Comparison of ENCODE assay signal across 14 cellular contexts in genomic region chr10:44968887-44969400, GRCh38. TPM values are rescaled to one million over a fixed set of nuclear protein-coding genes. Genes with fewer than 3 reads are reported as not detected.
DNase-seq lines count a peak whose midpoint lies in the region; ATAC-seq and TF ChIP-seq lines count a peak whose summit lies in the region.
"Had no signal": no experiment of that assay in that cellular context is flagged by ENCODE, and none has a peak within 500 bp of the region (broad histone marks: within the 10 kb centered on the region; RNA-seq: fewer than 3 reads in every experiment).

No MANE protein-coding gene starts in this region.

- 69 to 72% methylated on average over 6 of the region's 6 CpGs for WGBS in thyroid gland, 2 donors

- H3K9me3 ChIP-seq in lower lobe of right lung (no peaks in the 10 kb centered on the region), thyroid gland (no peaks in the 10 kb centered on the region)
- H3K9me3 ChIP-seq: upper lobe of left lung had no signal

- POLR2A ChIA-PET in activated CD8-positive, alpha-beta T cell treated with anti-CD3 and anti-CD28 coated beads, Interleukin-2, amount 10 ng/mL, durations not matched to agents 7 days and 5 days (lab: Charles Lee) = interaction anchor here (0.7 to 1.5 kb wide), 3 partner anchors 32 to 56 kb away, joined by 3 to 7 read pairs (median 5); partner anchors contain the start of gene ZNF22

- peaks cover 78% of the 10 kb centered on the region for H3K4me1 ChIP-seq in lower lobe of right lung
- H3K4me1 ChIP-seq in thyroid gland = peaks cover 74 to 84% of the 10 kb centered on the region in 2 donors

- no peak for ATAC-seq in activated T-cell treated with anti-CD3 and anti-CD28 coated beads, Interleukin-2, amount 50 U/mL, for 72 hours (replicated peaks in 1 of 2)
- ATAC-seq in activated CD8-positive, alpha-beta T cell treated with anti-CD3 and anti-CD28 coated beads, Interleukin-2, amount 10 ng/mL, durations not matched to agents 7 days and 5 days = peak; percentile 18
- ATAC-seq in lower lobe of right lung (no peak), GM21381 (IDR thresholded peaks at IDR 0.05; ENCODE audit: unreplicated experiment) (no peak)

- CTCF ChIA-PET in activated CD8-positive, alpha-beta T cell treated with anti-CD3 and anti-CD28 coated beads, Interleukin-2, amount 10 ng/mL, durations not matched to agents 7 days and 5 days (lab: Charles Lee) = interaction anchor here (0.9 to 7.7 kb wide), 8 partner anchors 10 to 144 kb away, joined by 3 to 53 read pairs (median 5); partner anchors contain the start of gene DEPP1

- no peaks in the 10 kb centered on the region for H3K27me3 Mint-ChIP-seq in activated T-cell treated with anti-CD3 and anti-CD28 coated beads, Interleukin-2, amount 50 U/mL, for 72 hours (ENCODE audit: low read depth)
- H3K27me3 Mint-ChIP-seq in activated CD8-positive, alpha-beta T cell treated with anti-CD3 and anti-CD28 coated beads, Interleukin-2, amount 10 ng/mL, durations not matched to agents 7 days and 5 days (ENCODE audit: low read depth) = no peaks in the 10 kb centered on the region

- H3K4me3 ChIP-seq in lower lobe of right lung (no peak overlapping the region), thyroid gland (replicated peaks in 1 of 3) (no peak overlapping the region)
- H3K4me3 ChIP-seq: upper lobe of left lung had no signal

- H3K27ac ChIP-seq in lower lobe of right lung (peak overlapping the region; percentile 66), thyroid gland (peak overlapping the region; percentile 93 to 97 (median 96))
- H3K27ac ChIP-seq: epithelial cell of prostate had no signal

- TF ChIP-seq CTCF in lower lobe of right lung (IDR thresholded peaks at IDR 0.05) (no peak), thyroid gland (IDR thresholded peaks at IDR 0.05) (no peak)

- H3K27me3 ChIP-seq in lower lobe of right lung (ENCODE audit: low read depth) = no peaks in the 10 kb centered on the region
- no peaks in the 10 kb centered on the region for H3K27me3 ChIP-seq in thyroid gland
- H3K27me3 ChIP-seq: upper lobe of left lung had no signal

- no peak overlapping the region for H3K27ac Mint-ChIP-seq in activated T-cell treated with anti-CD3 and anti-CD28 coated beads, Interleukin-2, amount 50 U/mL, for 72 hours
- H3K27ac Mint-ChIP-seq in activated CD8-positive, alpha-beta T cell treated with anti-CD3 and anti-CD28 coated beads, Interleukin-2, amount 10 ng/mL, durations not matched to agents 7 days and 5 days = peak overlapping the region; percentile 80

- no peak for DNase-seq in activated T-cell treated with anti-CD3 and anti-CD28 coated beads, Interleukin-2, amount 50 U/mL, for 72 hours
- DNase-seq in activated T-cell treated with anti-CD3 and anti-CD28 coated beads for 4 hours (no peak), lower lobe of right lung (no peak), thyroid gland (peak in 1 of 2 donors; percentile 16), kidney tubule cell (ENCODE audit: low spot score) (no peak), ecto neural progenitor cell (ENCODE audit: low spot score) (no peak)
- no peak for DNase-seq in activated CD8-positive, alpha-beta T cell treated with anti-CD3 and anti-CD28 coated beads, Interleukin-2, amount 10 ng/mL, durations not matched to agents 7 days and 5 days
- DNase-seq: GOT3; NCI-H510A treated with DMSO at 0.1 percent for 48 hours; stimulated activated CD4-positive, alpha-beta T cell treated with anti-CD3 and anti-CD28 coated beads, Interleukin-4, amount 100 ng/mL, for 4 hours had no signal

- H3K4me3 Mint-ChIP-seq in activated T-cell treated with anti-CD3 and anti-CD28 coated beads, Interleukin-2, amount 50 U/mL, for 72 hours = peak overlapping the region; percentile 1 to 11
- H3K4me3 Mint-ChIP-seq in activated CD8-positive, alpha-beta T cell treated with anti-CD3 and anti-CD28 coated beads, Interleukin-2, amount 10 ng/mL, durations not matched to agents 7 days and 5 days = peak overlapping the region; percentile 0

- H3K36me3 ChIP-seq in lower lobe of right lung (peaks cover 35% of the 10 kb centered on the region), thyroid gland (peaks cover 26 to 31% of the 10 kb centered on the region in 2 donors)

- intact Hi-C loops in lower lobe of right lung (cut with DNase I) = no loop called here
- intact Hi-C loops in thyroid gland (cut with DNase I) = no loop called here

- H3K4me1 Mint-ChIP-seq in activated T-cell treated with anti-CD3 and anti-CD28 coated beads, Interleukin-2, amount 50 U/mL, for 72 hours (ENCODE audit: low read depth) = peaks cover 49% of the 10 kb centered on the region
- peaks cover 44% of the 10 kb centered on the region for H3K4me1 Mint-ChIP-seq in activated CD8-positive, alpha-beta T cell treated with anti-CD3 and anti-CD28 coated beads, Interleukin-2, amount 10 ng/mL, durations not matched to agents 7 days and 5 days (ENCODE audit: low read depth)

- H3K9me3 Mint-ChIP-seq in activated T-cell treated with anti-CD3 and anti-CD28 coated beads, Interleukin-2, amount 50 U/mL, for 72 hours = no peaks in the 10 kb centered on the region
- no peaks in the 10 kb centered on the region for H3K9me3 Mint-ChIP-seq in activated CD8-positive, alpha-beta T cell treated with anti-CD3 and anti-CD28 coated beads, Interleukin-2, amount 10 ng/mL, durations not matched to agents 7 days and 5 days (ENCODE audit: insufficient read depth)

- no peak for TF ChIP-seq POLR2A in thyroid gland (IDR thresholded peaks at IDR 0.05)

- H3K36me3 Mint-ChIP-seq in activated T-cell treated with anti-CD3 and anti-CD28 coated beads, Interleukin-2, amount 50 U/mL, for 72 hours (ENCODE audit: insufficient read depth in 2 of 2) = no peaks in the 10 kb centered on the region
- H3K36me3 Mint-ChIP-seq in activated CD8-positive, alpha-beta T cell treated with anti-CD3 and anti-CD28 coated beads, Interleukin-2, amount 10 ng/mL, durations not matched to agents 7 days and 5 days (ENCODE audit: low read depth) = no peaks in the 10 kb centered on the region

RNA-seq across cellular contexts. Expression of gene RASSF4, which starts 9.3 kb away (rescaled TPM):
- total RNA-seq in activated T-cell treated with anti-CD3 and anti-CD28 coated beads, Interleukin-2, amount 50 U/mL, for 72 hours = 1 to 10 TPM; 2.6 to 2.8 TPM
- total RNA-seq in activated CD8-positive, alpha-beta T cell treated with anti-CD3 and anti-CD28 coated beads, Interleukin-2, amount 10 ng/mL, durations not matched to agents 7 days and 5 days = 1 to 10 TPM in 1 of 2 experiments, under 1 TPM in 1; 0.76 to 1.6 TPM
- total RNA-seq in lower lobe of right lung (49.0 TPM), thyroid gland (100 to 1,000 TPM; 175 to 226 (median 203) TPM)

RNA-seq across cellular contexts. Expression of gene DEPP1, which starts 9.7 kb away (rescaled TPM):
- 1 to 10 TPM in 1 of 2 donors, under 1 TPM in 1; 0.23 to 1.4 TPM for total RNA-seq in activated T-cell treated with anti-CD3 and anti-CD28 coated beads, Interleukin-2, amount 50 U/mL, for 72 hours
- total RNA-seq in activated CD8-positive, alpha-beta T cell treated with anti-CD3 and anti-CD28 coated beads, Interleukin-2, amount 10 ng/mL, durations not matched to agents 7 days and 5 days = not detected
- total RNA-seq in lower lobe of right lung (108 TPM), thyroid gland (100 to 1,000 TPM in 2 of 4 donors, 10 to 100 TPM in 2; 45.1 to 518 (median 182) TPM)

RNA-seq across cellular contexts. Expression of gene ZNF22, which starts 31.8 kb away (rescaled TPM):
- total RNA-seq in activated T-cell treated with anti-CD3 and anti-CD28 coated beads, Interleukin-2, amount 50 U/mL, for 72 hours = 10 to 100 TPM; 34.8 to 44.0 TPM
- total RNA-seq in activated CD8-positive, alpha-beta T cell treated with anti-CD3 and anti-CD28 coated beads, Interleukin-2, amount 10 ng/mL, durations not matched to agents 7 days and 5 days = 10 to 100 TPM; 44.6 to 45.2 TPM
- total RNA-seq in lower lobe of right lung = 22.1 TPM
- total RNA-seq in thyroid gland = 10 to 100 TPM; 28.5 to 40.3 (median 33.1) TPM

RNA-seq across cellular contexts. Expression of gene TMEM72, which starts 57.8 kb away (rescaled TPM):
- not detected for total RNA-seq in activated T-cell treated with anti-CD3 and anti-CD28 coated beads, Interleukin-2, amount 50 U/mL, for 72 hours
- not detected for total RNA-seq in activated CD8-positive, alpha-beta T cell treated with anti-CD3 and anti-CD28 coated beads, Interleukin-2, amount 10 ng/mL, durations not matched to agents 7 days and 5 days
- total RNA-seq in lower lobe of right lung (not detected), thyroid gland (not detected)
- total RNA-seq: osteoblast had no signal

Comparison
In these comparisons a context has a peak if more than half of its experiments do, and no peak if none do; other contexts are left out.
1. RNA of gene RASSF4, which starts 9.3 kb away (total RNA-seq): 175 to 226 TPM in thyroid gland and 49.0 TPM in lower lobe of right lung (single experiment); 2.6 to 2.8 TPM in activated T-cell treated with anti-CD3 and anti-CD28 coated beads, Interleukin-2, amount 50 U/mL, for 72 hours and 0.76 to 1.6 TPM in activated CD8-positive, alpha-beta T cell treated with anti-CD3 and anti-CD28 coated beads, Interleukin-2, amount 10 ng/mL, durations not matched to agents 7 days and 5 days; every median in the first group is over 10 times any median in the second.
2. RNA of gene DEPP1, which starts 9.7 kb away (total RNA-seq): 45.1 to 518 TPM in thyroid gland and 108 TPM in lower lobe of right lung (single experiment); 0.23 to 1.4 TPM in activated T-cell treated with anti-CD3 and anti-CD28 coated beads, Interleukin-2, amount 50 U/mL, for 72 hours and not detected in activated CD8-positive, alpha-beta T cell treated with anti-CD3 and anti-CD28 coated beads, Interleukin-2, amount 10 ng/mL, durations not matched to agents 7 days and 5 days; every median in the first group is over 10 times any median in the second.